10 cellular contexts compared by ENCODE assay signal in the genomic region with DNA sequence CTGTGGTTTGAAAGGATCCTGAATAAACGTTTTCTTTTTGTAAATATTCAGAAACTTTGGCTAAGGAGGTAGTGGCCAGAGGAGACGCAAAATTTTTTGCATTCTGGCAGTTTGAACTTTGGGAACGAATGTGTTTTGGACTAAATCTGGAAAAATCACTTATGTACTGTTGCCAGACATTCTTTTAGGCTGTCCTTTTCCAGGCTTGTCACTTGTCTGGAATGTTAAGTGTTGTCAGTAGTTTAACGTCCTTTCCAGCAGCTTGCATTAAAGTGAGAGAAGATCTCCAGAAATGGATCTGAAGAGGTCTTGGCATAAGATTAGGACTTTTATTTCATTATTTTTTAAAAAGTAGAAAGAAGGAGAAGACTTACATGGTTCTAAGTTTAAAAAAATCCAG. TPM values are rescaled to one million over a fixed set of nuclear protein-coding genes. Genes with fewer than 3 reads are reported as not detected.
DNase-seq lines count a peak whose midpoint lies in the region; ATAC-seq and TF ChIP-seq lines count a peak whose summit lies in the region.
"Had no signal": no experiment of that assay in that cellular context is flagged by ENCODE, and none has a peak within 500 bp of the region (broad histone marks: within the 10 kb centered on the region; RNA-seq: fewer than 3 reads in every experiment).

No MANE protein-coding gene starts in this region.

- ATAC-seq in heart right ventricle (peak in 7 of 8 donors; percentile 56 to 73 (median 69)), HG03378 (IDR thresholded peaks at IDR 0.05; ENCODE audit: unreplicated experiment) (no peak), HG03135 (IDR thresholded peaks at IDR 0.05; ENCODE audit: unreplicated experiment) (no peak), HG02870 (IDR thresholded peaks at IDR 0.05; ENCODE audit: unreplicated experiment) (no peak)

- DNase-seq in ELR (ENCODE audit: low read depth), result peak; percentile 75
- peak; percentile 49 for DNase-seq in amniotic epithelial cell (ENCODE audit: low read depth)
- DNase-seq in heart right ventricle, result no peak
- DNase-seq in skeletal muscle cell (ENCODE audit: low read depth), result peak; percentile 43
- DNase-seq in T-helper 1 cell, result no peak
- DNase-seq: cortex of kidney, naive B cell had no signal

- peak overlapping the region in 3 of 10 donors; percentile 6 to 17 (median 11) for H3K4me3 ChIP-seq in heart right ventricle
- H3K4me3 ChIP-seq in skeletal muscle cell (ENCODE audit: low read depth, low read length), result no peak overlapping the region

- 6 to 8% methylated on average over 4 of the region's 4 CpGs for WGBS in heart right ventricle, 2 donors

- peak overlapping the region; percentile 53 to 85 (median 78) for H3K27ac ChIP-seq in heart right ventricle

- H3K27me3 ChIP-seq in heart right ventricle, result no peaks in the 10 kb centered on the region

- no peaks in the 10 kb centered on the region for H3K36me3 ChIP-seq in heart right ventricle

- no peak for TF ChIP-seq CTCF in heart right ventricle (IDR thresholded peaks at IDR 0.05)

- intact Hi-C loops in heart right ventricle (cut with DNase I), result no loop called here

- peaks cover 21 to 92% (median 82%) of the 10 kb centered on the region in 9 donors for H3K4me1 ChIP-seq in heart right ventricle

- no peaks in the 10 kb centered on the region for H3K9me3 ChIP-seq in heart right ventricle

RNA-seq across cellular contexts. Expression of gene SPECC1L, which starts 18.5 kb away (rescaled TPM):
- 10 to 100 TPM; 34.4 to 61.7 (median 51.8) TPM for total RNA-seq in heart right ventricle
- polyA plus RNA-seq in heart right ventricle, result 1 to 10 TPM; 8.3 to 9.1 TPM

RNA-seq across cellular contexts. Expression of gene GGT5, which starts 44.3 kb away (rescaled TPM):
- total RNA-seq in heart right ventricle, result 10 to 100 TPM in 4 of 10 donors, 1 to 10 TPM in 6; 4.3 to 32.7 (median 8.5) TPM
- 10 to 100 TPM; 66.5 to 67.4 TPM for polyA plus RNA-seq in heart right ventricle

Comparison
In these comparisons a context has a peak if more than half of its experiments do, and no peak if none do; other contexts are left out.
1. DNase-seq: peak in ELR (single experiment), amniotic epithelial cell (single experiment) and skeletal muscle cell (single experiment); none in heart right ventricle (0 of 2) and T-helper 1 cell (0 of 5).
2. ATAC-seq: peak in heart right ventricle (7 of 8); none in HG03378 (single experiment), HG03135 (single experiment) and HG02870 (single experiment).